In genomic region chr5:125154321-125154811, GRCh38 we compare ENCODE assay signal across 15 cellular contexts.
"Had no signal": no experiment of that assay in that cellular context is flagged by ENCODE, and none has a peak within 500 bp of the region (broad histone marks: within the 10 kb centered on the region; RNA-seq: fewer than 3 reads in every experiment).

No MANE protein-coding gene starts in this region.

- DNase-seq: activated CD4-positive, alpha-beta T cell treated with anti-CD3 and anti-CD28 coated beads, Interleukin-2, amount 10 ng/mL, durations not matched to agents 24 days and 14 days; activated CD8-positive, alpha-beta memory T cell treated with anti-CD3 and anti-CD28 coated beads for 24 hours; activated naive CD4-positive, alpha-beta T cell treated with anti-CD3 and anti-CD28 coated beads for 36 hours; brain microvascular endothelial cell; dorsolateral prefrontal cortex; hypothalamus; kidney glomerular epithelial cell; stimulated activated CD4-positive, alpha-beta T cell treated with anti-CD3 and anti-CD28 coated beads, Interleukin-4, amount 100 ng/mL, for 4 hours; stomach; T-helper 1 cell; thyroid gland; uterus had no signal

- H3K4me3 Mint-ChIP-seq: activated CD4-positive, alpha-beta T cell treated with anti-CD3 and anti-CD28 coated beads, Interleukin-2, amount 10 ng/mL, durations not matched to agents 24 days and 14 days; activated naive CD4-positive, alpha-beta T cell treated with anti-CD3 and anti-CD28 coated beads for 36 hours; neural progenitor cell; WTC11 had no signal

- H3K4me3 ChIP-seq: dorsolateral prefrontal cortex, neural progenitor cell, skin epidermis, stomach, thyroid gland, uterus had no signal

- H3K27ac Mint-ChIP-seq: activated CD4-positive, alpha-beta T cell treated with anti-CD3 and anti-CD28 coated beads, Interleukin-2, amount 10 ng/mL, durations not matched to agents 24 days and 14 days; activated naive CD4-positive, alpha-beta T cell treated with anti-CD3 and anti-CD28 coated beads for 36 hours; neural progenitor cell; WTC11 had no signal

- H3K27me3 Mint-ChIP-seq: activated CD4-positive, alpha-beta T cell treated with anti-CD3 and anti-CD28 coated beads, Interleukin-2, amount 10 ng/mL, durations not matched to agents 24 days and 14 days had no signal

- H3K36me3 Mint-ChIP-seq: neural progenitor cell had no signal

- H3K4me1 Mint-ChIP-seq: activated CD4-positive, alpha-beta T cell treated with anti-CD3 and anti-CD28 coated beads, Interleukin-2, amount 10 ng/mL, durations not matched to agents 24 days and 14 days had no signal

- H3K9me3 Mint-ChIP-seq: activated naive CD4-positive, alpha-beta T cell treated with anti-CD3 and anti-CD28 coated beads for 36 hours; WTC11 had no signal
